Comparison of ENCODE assay signal across 1 cellular context in the genomic region with DNA sequence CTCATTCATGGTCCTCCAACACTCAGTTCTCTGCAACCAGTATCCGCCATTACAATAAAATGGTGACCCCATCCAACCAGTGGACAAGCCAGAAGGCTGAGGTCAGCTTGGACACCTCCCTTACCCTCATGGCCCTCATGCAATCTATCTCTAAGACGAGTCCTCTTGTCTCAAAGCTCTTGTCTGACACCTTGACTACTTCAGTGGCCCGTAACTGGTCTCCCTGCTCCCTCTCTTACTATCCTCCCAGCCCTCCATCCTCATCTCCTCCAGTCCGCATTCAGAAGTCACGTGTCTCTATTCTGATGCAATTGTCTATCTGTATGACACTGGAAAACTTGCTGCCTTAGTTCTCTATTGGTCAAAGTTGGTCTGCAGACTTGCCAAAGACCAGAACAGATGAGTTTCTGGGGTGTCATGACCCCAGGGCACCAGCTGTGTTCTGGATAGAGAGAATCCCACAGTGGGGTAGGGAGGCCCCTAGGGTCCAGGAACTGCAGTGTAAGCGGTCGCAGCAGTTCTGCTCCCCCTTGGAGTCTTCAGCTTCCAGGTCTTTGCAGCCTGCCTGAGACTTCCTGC.
TF ChIP-seq lines count a peak whose summit lies in the region.

No MANE protein-coding gene starts in this region.

TF ChIP-seq in K562, 482 proteins besides CTCF, POLR2A, EP300 and RAD21 (continued from another document and continues in another):
- TF ChIP-seq CUX1 (CRISPR knock-in tag; IDR thresholded peaks at IDR 0.05) (no peak), CBFB (CRISPR knock-in tag; IDR thresholded peaks at IDR 0.05) (no peak), ZC3H4 (CRISPR knock-in tag; IDR thresholded peaks at IDR 0.05; ENCODE audit: borderline replicate concordance) (no peak), CREB5 (CRISPR knock-in tag; IDR thresholded peaks at IDR 0.05) (no peak), NR2F6 (CRISPR knock-in tag; IDR thresholded peaks at IDR 0.05) (no peak), ZNF584 (CRISPR knock-in tag; IDR thresholded peaks at IDR 0.05; ENCODE audit: low read depth) (peak; percentile 62; the same call in 1 of the 2 replicates), FIP1L1 (IDR thresholded peaks at IDR 0.05; ENCODE audit: low read depth, low read length, poor library complexity, severe bottlenecking) (no peak), BRF1 (IDR thresholded peaks at IDR 0.05; ENCODE audit: borderline replicate concordance, extremely low read depth, insufficient read length) (no peak), ZNF586 (CRISPR knock-in tag; conservative IDR thresholded peaks at IDR 0.05) (no peak), NUFIP1 (IDR thresholded peaks at IDR 0.05; ENCODE audit: partially characterized antibody) (no peak), ARID2 (IDR thresholded peaks at IDR 0.05) (no peak), HMGN3 (IDR thresholded peaks at IDR 0.05; ENCODE audit: borderline replicate concordance, extremely low read depth, insufficient read length, low read depth, low read length) (no peak), ID3 (CRISPR knock-in tag; IDR thresholded peaks at IDR 0.05) (no peak), ID3 (tag; IDR thresholded peaks at IDR 0.05) (peak; percentile 85), CBFA2T2 (conservative IDR thresholded peaks at IDR 0.05) (peak; percentile 26; the same call in 1 of the 2 replicates), CTCFL (IDR thresholded peaks at IDR 0.05; ENCODE audit: borderline replicate concordance, insufficient read depth, low read depth, low read length, poor library complexity, severe bottlenecking) (no peak), SRSF7 (optimal IDR thresholded peaks at IDR 0.05; ENCODE audit: low read depth, low read length) (no peak), ZNF408 (CRISPR knock-in tag; IDR thresholded peaks at IDR 0.05; ENCODE audit: low read depth) (no peak), OTX1 (CRISPR knock-in tag; IDR thresholded peaks at IDR 0.05) (no peak), TAF7 (tag; IDR thresholded peaks at IDR 0.05) (peak; percentile 59), EWSR1 (IDR thresholded peaks at IDR 0.05; ENCODE audit: borderline replicate concordance, low read depth, partially characterized antibody) (no peak), MCM5 (IDR thresholded peaks at IDR 0.05; ENCODE audit: low read depth) (no peak), C11orf30 (IDR thresholded peaks at IDR 0.05; ENCODE audit: low read depth) (peak; percentile 28; the same call in 1 of the 2 replicates), TRIM28 (IDR thresholded peaks at IDR 0.05) (no peak), TSC22D4 (tag; IDR thresholded peaks at IDR 0.05) (no peak), ARNT (IDR thresholded peaks at IDR 0.05) (peak in 1 of 2 experiments; percentile 47; a peak in 2 of 4 replicates), ARHGAP35 (IDR thresholded peaks at IDR 0.05; ENCODE audit: partially characterized antibody) (no peak), E4F1 (CRISPR knock-in tag; IDR thresholded peaks at IDR 0.05; ENCODE audit: borderline replicate concordance) (no peak), ZNF263 (CRISPR knock-in tag; IDR thresholded peaks at IDR 0.05; ENCODE audit: borderline replicate concordance) (no peak), GTF2A2 (tag; IDR thresholded peaks at IDR 0.05) (no peak), ZNF507 (tag; conservative IDR thresholded peaks at IDR 0.05) (no peak), FOXA3 (CRISPR knock-in tag; conservative IDR thresholded peaks at IDR 0.05 in 1 of 2, IDR thresholded peaks at IDR 0.05 in 1 of 2) (no peak), SMC3 (conservative IDR thresholded peaks at IDR 0.05; ENCODE audit: insufficient read depth, low read depth, low read length) (no peak), HDAC2 (IDR thresholded peaks at IDR 0.05) (peak; percentile 59; the same call in 1 of the 2 replicates), ZNF699 (CRISPR knock-in tag; IDR thresholded peaks at IDR 0.05; ENCODE audit: insufficient replicate concordance) (no peak), HMG20A (CRISPR knock-in tag; conservative IDR thresholded peaks at IDR 0.05) (no peak)
- TF ChIP-seq, protein P1, sequence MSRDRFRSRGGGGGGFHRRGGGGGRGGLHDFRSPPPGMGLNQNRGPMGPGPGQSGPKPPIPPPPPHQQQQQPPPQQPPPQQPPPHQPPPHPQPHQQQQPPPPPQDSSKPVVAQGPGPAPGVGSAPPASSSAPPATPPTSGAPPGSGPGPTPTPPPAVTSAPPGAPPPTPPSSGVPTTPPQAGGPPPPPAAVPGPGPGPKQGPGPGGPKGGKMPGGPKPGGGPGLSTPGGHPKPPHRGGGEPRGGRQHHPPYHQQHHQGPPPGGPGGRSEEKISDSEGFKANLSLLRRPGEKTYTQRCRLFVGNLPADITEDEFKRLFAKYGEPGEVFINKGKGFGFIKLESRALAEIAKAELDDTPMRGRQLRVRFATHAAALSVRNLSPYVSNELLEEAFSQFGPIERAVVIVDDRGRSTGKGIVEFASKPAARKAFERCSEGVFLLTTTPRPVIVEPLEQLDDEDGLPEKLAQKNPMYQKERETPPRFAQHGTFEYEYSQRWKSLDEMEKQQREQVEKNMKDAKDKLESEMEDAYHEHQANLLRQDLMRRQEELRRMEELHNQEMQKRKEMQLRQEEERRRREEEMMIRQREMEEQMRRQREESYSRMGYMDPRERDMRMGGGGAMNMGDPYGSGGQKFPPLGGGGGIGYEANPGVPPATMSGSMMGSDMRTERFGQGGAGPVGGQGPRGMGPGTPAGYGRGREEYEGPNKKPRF (IDR thresholded peaks at IDR 0.05; ENCODE audit: low read depth, low read length), result no peak
- TF ChIP-seq, protein P2, sequence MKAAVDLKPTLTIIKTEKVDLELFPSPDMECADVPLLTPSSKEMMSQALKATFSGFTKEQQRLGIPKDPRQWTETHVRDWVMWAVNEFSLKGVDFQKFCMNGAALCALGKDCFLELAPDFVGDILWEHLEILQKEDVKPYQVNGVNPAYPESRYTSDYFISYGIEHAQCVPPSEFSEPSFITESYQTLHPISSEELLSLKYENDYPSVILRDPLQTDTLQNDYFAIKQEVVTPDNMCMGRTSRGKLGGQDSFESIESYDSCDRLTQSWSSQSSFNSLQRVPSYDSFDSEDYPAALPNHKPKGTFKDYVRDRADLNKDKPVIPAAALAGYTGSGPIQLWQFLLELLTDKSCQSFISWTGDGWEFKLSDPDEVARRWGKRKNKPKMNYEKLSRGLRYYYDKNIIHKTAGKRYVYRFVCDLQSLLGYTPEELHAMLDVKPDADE (conservative IDR thresholded peaks at IDR 0.05; ENCODE audit: control insufficient read depth, low read depth, low read length), result no peak
- TF ChIP-seq, protein P3, sequence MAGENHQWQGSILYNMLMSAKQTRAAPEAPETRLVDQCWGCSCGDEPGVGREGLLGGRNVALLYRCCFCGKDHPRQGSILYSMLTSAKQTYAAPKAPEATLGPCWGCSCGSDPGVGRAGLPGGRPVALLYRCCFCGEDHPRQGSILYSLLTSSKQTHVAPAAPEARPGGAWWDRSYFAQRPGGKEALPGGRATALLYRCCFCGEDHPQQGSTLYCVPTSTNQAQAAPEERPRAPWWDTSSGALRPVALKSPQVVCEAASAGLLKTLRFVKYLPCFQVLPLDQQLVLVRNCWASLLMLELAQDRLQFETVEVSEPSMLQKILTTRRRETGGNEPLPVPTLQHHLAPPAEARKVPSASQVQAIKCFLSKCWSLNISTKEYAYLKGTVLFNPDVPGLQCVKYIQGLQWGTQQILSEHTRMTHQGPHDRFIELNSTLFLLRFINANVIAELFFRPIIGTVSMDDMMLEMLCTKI (IDR thresholded peaks at IDR 0.05; ENCODE audit: partially characterized antibody), result no peak
- TF ChIP-seq, protein P4, sequence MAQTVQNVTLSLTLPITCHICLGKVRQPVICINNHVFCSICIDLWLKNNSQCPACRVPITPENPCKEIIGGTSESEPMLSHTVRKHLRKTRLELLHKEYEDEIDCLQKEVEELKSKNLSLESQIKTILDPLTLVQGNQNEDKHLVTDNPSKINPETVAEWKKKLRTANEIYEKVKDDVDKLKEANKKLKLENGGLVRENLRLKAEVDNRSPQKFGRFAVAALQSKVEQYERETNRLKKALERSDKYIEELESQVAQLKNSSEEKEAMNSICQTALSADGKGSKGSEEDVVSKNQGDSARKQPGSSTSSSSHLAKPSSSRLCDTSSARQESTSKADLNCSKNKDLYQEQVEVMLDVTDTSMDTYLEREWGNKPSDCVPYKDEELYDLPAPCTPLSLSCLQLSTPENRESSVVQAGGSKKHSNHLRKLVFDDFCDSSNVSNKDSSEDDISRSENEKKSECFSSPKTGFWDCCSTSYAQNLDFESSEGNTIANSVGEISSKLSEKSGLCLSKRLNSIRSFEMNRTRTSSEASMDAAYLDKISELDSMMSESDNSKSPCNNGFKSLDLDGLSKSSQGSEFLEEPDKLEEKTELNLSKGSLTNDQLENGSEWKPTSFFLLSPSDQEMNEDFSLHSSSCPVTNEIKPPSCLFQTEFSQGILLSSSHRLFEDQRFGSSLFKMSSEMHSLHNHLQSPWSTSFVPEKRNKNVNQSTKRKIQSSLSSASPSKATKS (CRISPR knock-in tag; IDR thresholded peaks at IDR 0.05), result no peak
